1 cellular context compared by ENCODE assay signal in genomic region chr17:1197379-1197778, GRCh38.
TF ChIP-seq lines count a peak whose summit lies in the region.

No MANE protein-coding gene starts in this region.

TF ChIP-seq in GM12878, 131 proteins besides CTCF, POLR2A, EP300 and RAD21 (continued from another document):
- TF ChIP-seq, protein P1, sequence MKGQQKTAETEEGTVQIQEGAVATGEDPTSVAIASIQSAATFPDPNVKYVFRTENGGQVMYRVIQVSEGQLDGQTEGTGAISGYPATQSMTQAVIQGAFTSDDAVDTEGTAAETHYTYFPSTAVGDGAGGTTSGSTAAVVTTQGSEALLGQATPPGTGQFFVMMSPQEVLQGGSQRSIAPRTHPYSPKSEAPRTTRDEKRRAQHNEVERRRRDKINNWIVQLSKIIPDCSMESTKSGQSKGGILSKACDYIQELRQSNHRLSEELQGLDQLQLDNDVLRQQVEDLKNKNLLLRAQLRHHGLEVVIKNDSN (IDR thresholded peaks at IDR 0.05; ENCODE audit: borderline replicate concordance, extremely low read length, insufficient read depth, low read depth, low read length), result peak; percentile 32
- peak; percentile 56 to 66; a peak in 3 of 4 replicates for TF ChIP-seq BHLHE40 (IDR thresholded peaks at IDR 0.05; ENCODE audit: borderline replicate concordance in 1 of 2, low read depth in 2 of 2, low read length in 1 of 2)
- no peak for TF ChIP-seq TAF1 (IDR thresholded peaks at IDR 0.05; ENCODE audit: borderline replicate concordance, low read depth, low read length)
- TF ChIP-seq IKZF2 (IDR thresholded peaks at IDR 0.05), result peak in 1 of 2 experiments; percentile 18; a peak in 2 of 4 replicates
- 0 out of 2 replicates have a peak, but pooled peaks have one; percentile 23 for TF ChIP-seq ZNF687 (IDR thresholded peaks at IDR 0.05)
- no peak for TF ChIP-seq SUZ12 (IDR thresholded peaks at IDR 0.05; ENCODE audit: unreplicated experiment)
- TF ChIP-seq RELA (IDR thresholded peaks at IDR 0.05; ENCODE audit: borderline replicate concordance, partially characterized antibody), result peak; percentile 27
- peak; percentile 45 for TF ChIP-seq RUNX3 (IDR thresholded peaks at IDR 0.05; ENCODE audit: low read length)
